Comparison of ENCODE assay signal across 9 cellular contexts in genomic region chr3:100850156-100850555, GRCh38.
"Had no signal": no experiment of that assay in that cellular context is flagged by ENCODE, and none has a peak within 500 bp of the region (broad histone marks: within the 10 kb centered on the region; RNA-seq: fewer than 3 reads in every experiment).

No MANE protein-coding gene starts in this region.

- H3K4me1 ChIP-seq: HAP-1 had no signal

- DNase-seq: GM23248, GOT3, H7, HFFc6 had no signal

- H3K9ac ChIP-seq: GM23248 had no signal

- H3K9me3 ChIP-seq: HAP-1 had no signal

- H3K36me3 ChIP-seq: HAP-1 had no signal

- H2AFZ ChIP-seq: GM23248 had no signal

- H3K4me3 ChIP-seq: GM23248, HAP-1, K562 had no signal

- H3K27ac ChIP-seq: GM23248, HL-60 had no signal

- ATAC-seq: HCT116, HepG2, K562 had no signal
